In genomic region chr2:44840186-44840850, GRCh38 we compare ENCODE assay signal across 19 cellular contexts.
DNase-seq lines count a peak whose midpoint lies in the region; ATAC-seq, FAIRE-seq and TF ChIP-seq lines count a peak whose summit lies in the region.
"Had no signal": no experiment of that assay in that cellular context is flagged by ENCODE, and none has a peak within 500 bp of the region (broad histone marks: within the 10 kb centered on the region; RNA-seq: fewer than 3 reads in every experiment).

No MANE protein-coding gene starts in this region.

- H3K27ac ChIP-seq in colonic mucosa, result no peak overlapping the region
- H3K27ac ChIP-seq: BLaER1 had no signal

- TF ChIP-seq CTCF in colonic mucosa (IDR thresholded peaks at IDR 0.05) (no peak), BE2C (IDR thresholded peaks at IDR 0.05; ENCODE audit: low read depth, low read length) (no peak)

- H3K36me3 Mint-ChIP-seq in activated naive CD4-positive, alpha-beta T cell treated with anti-CD3 and anti-CD28 coated beads, Interleukin-2, amount 10 ng/mL, durations not matched to agents 7 days and 5 days, result no peaks in the 10 kb centered on the region
- H3K36me3 Mint-ChIP-seq: CD8-positive, alpha-beta T cell had no signal

- H3K9me3 Mint-ChIP-seq in activated naive CD4-positive, alpha-beta T cell treated with anti-CD3 and anti-CD28 coated beads, Interleukin-2, amount 10 ng/mL, durations not matched to agents 7 days and 5 days, result no peaks in the 10 kb centered on the region
- H3K9me3 Mint-ChIP-seq: CD8-positive, alpha-beta T cell had no signal

- no peaks in the 10 kb centered on the region for H3K4me1 Mint-ChIP-seq in activated naive CD4-positive, alpha-beta T cell treated with anti-CD3 and anti-CD28 coated beads, Interleukin-2, amount 10 ng/mL, durations not matched to agents 7 days and 5 days

- H3K27ac Mint-ChIP-seq in activated naive CD4-positive, alpha-beta T cell treated with anti-CD3 and anti-CD28 coated beads, Interleukin-2, amount 10 ng/mL, durations not matched to agents 7 days and 5 days, result no peak overlapping the region
- H3K27ac Mint-ChIP-seq: CD8-positive, alpha-beta T cell had no signal

- H3K36me3 ChIP-seq in colonic mucosa (no peaks in the 10 kb centered on the region), BE2C (no peaks in the 10 kb centered on the region)
- H3K36me3 ChIP-seq: BLaER1, HAP-1 had no signal

- H3K4me3 Mint-ChIP-seq in activated naive CD4-positive, alpha-beta T cell treated with anti-CD3 and anti-CD28 coated beads, Interleukin-2, amount 10 ng/mL, durations not matched to agents 7 days and 5 days, result no peak overlapping the region
- H3K4me3 Mint-ChIP-seq: CD8-positive, alpha-beta T cell had no signal

- H3K4me3 ChIP-seq in colonic mucosa (no peak overlapping the region), BE2C (ENCODE audit: low read depth, low read length) (no peak overlapping the region)
- H3K4me3 ChIP-seq: BLaER1, HAP-1, K562 had no signal

- H3K27me3 ChIP-seq in colonic mucosa, result no peaks in the 10 kb centered on the region
- no peaks in the 10 kb centered on the region for H3K27me3 ChIP-seq in BE2C
- H3K27me3 ChIP-seq: BLaER1 had no signal

- CTCF ChIA-PET in activated naive CD4-positive, alpha-beta T cell treated with anti-CD3 and anti-CD28 coated beads, Interleukin-2, amount 10 ng/mL, durations not matched to agents 7 days and 5 days (lab: Charles Lee), result no interaction called here

- no peaks in the 10 kb centered on the region for H3K4me1 ChIP-seq in colonic mucosa
- peaks cover 9% of the 10 kb centered on the region for H3K4me1 ChIP-seq in BE2C
- H3K4me1 ChIP-seq: BLaER1, HAP-1 had no signal

- H3K27me3 Mint-ChIP-seq in activated naive CD4-positive, alpha-beta T cell treated with anti-CD3 and anti-CD28 coated beads, Interleukin-2, amount 10 ng/mL, durations not matched to agents 7 days and 5 days, result peaks cover 7% of the 10 kb centered on the region

- FAIRE-seq in urothelium cell line (lab: Jason Lieb, UNC), result peak; percentile 30
- FAIRE-seq: A204.1, HTR-8/SVneo, K562 had no signal

- H3K9ac ChIP-seq in colonic mucosa (ENCODE audit: low read depth in 2 of 2, low read length in 2 of 2), result no peak overlapping the region
- H3K9ac ChIP-seq: BLaER1 had no signal

- DNase-seq in NCI-H82 (lab: John Stamatoyannopoulos, UW), result peak; percentile 45
- DNase-seq in colonic mucosa, result peak; percentile 7
- peak; percentile 4 for DNase-seq in iPS-NIHi7 (ENCODE audit: extremely low spot score)
- peak; percentile 1 for DNase-seq in urothelium cell line (ENCODE audit: low spot score)
- DNase-seq in activated naive CD4-positive, alpha-beta T cell treated with anti-CD3 and anti-CD28 coated beads, Interleukin-2, amount 10 ng/mL, durations not matched to agents 7 days and 5 days, result no peak
- no peak for DNase-seq in BE2C
- no peak for DNase-seq in NCI-H2196 (lab: John Stamatoyannopoulos, UW; ENCODE audit: unreplicated experiment)
- DNase-seq: ACHN; Calu3; CD8-positive, alpha-beta T cell; DMS79 treated with DMSO at 0.1 percent for 48 hours; GF-D8; IMR-90 had no signal

- intact Hi-C loops in colonic mucosa (cut with DNase I), result no loop called here

- no peak for ATAC-seq in HG03439 (IDR thresholded peaks at IDR 0.05; ENCODE audit: unreplicated experiment)
- ATAC-seq: CD8-positive, alpha-beta T cell; K562 had no signal

- H3K9me3 ChIP-seq in colonic mucosa, result no peaks in the 10 kb centered on the region
- no peaks in the 10 kb centered on the region for H3K9me3 ChIP-seq in BE2C
- H3K9me3 ChIP-seq: BLaER1, HAP-1 had no signal

Comparison
In these comparisons a context has a peak if more than half of its experiments do, and no peak if none do; other contexts are left out.
1. DNase-seq: peak in NCI-H82 (single experiment), colonic mucosa (single experiment), iPS-NIHi7 (single experiment) and urothelium cell line (single experiment); none in activated naive CD4-positive, alpha-beta T cell treated with anti-CD3 and anti-CD28 coated beads, Interleukin-2, amount 10 ng/mL, durations not matched to agents 7 days and 5 days (single experiment), BE2C (single experiment) and NCI-H2196 (single experiment).